Comparison of ENCODE assay signal across 10 cellular contexts in genomic region chr7:129435414-129435829, GRCh38. TPM values are rescaled to one million over a fixed set of nuclear protein-coding genes. Genes with fewer than 3 reads are reported as not detected.
A peak's percentile ranks its signal among the peaks of the same experiment; 100 is the strongest.
DNase-seq lines count a peak whose midpoint lies in the region; ATAC-seq and TF ChIP-seq lines count a peak whose summit lies in the region.
"Had no signal": no experiment of that assay in that cellular context is flagged by ENCODE, and none has a peak within 500 bp of the region (broad histone marks: within the 10 kb centered on the region; RNA-seq: fewer than 3 reads in every experiment).

No MANE protein-coding gene starts in this region.

- peak overlapping the region; percentile 90 for H3K4me2 ChIP-seq in MM.1S (ENCODE audit: low read depth, low read length)

- DNase-seq in CD8-positive, alpha-beta memory T cell: no peak
- DNase-seq in MM.1S: no peak
- DNase-seq in caudate nucleus (lab: John Stamatoyannopoulos, UW): no peak
- DNase-seq in naive B cell: no peak
- no peak for DNase-seq in NCI-H226
- DNase-seq in G401 (ENCODE audit: low spot score): no peak
- no peak for DNase-seq in EL
- no peak for DNase-seq in NCI-H1694 (lab: John Stamatoyannopoulos, UW)
- DNase-seq: NCI-H1930; stimulated activated CD4-positive, alpha-beta T cell treated with anti-CD3 and anti-CD28 coated beads, Interleukin-1b, Interleukin-23, amount 100 ng/mL, for 48 hours had no signal

- H3K9me2 ChIP-seq in MM.1S (replicated peaks; ENCODE audit: insufficient read depth, low read length): no peaks in the 10 kb centered on the region

- H3K9me3 ChIP-seq in CD8-positive, alpha-beta memory T cell (ENCODE audit: low read length): no peaks in the 10 kb centered on the region
- H3K9me3 ChIP-seq in MM.1S (replicated peaks; ENCODE audit: insufficient read depth, low read length): no peaks in the 10 kb centered on the region

- H3K27me3 ChIP-seq in CD8-positive, alpha-beta memory T cell (ENCODE audit: insufficient read depth, low read length, poor library complexity, severe bottlenecking): peaks cover 13% of the 10 kb centered on the region
- no peaks in the 10 kb centered on the region; the same call in 1 of the 2 replicates for H3K27me3 ChIP-seq in MM.1S (replicated peaks; ENCODE audit: insufficient read depth, low read length)

- H3K4me3 Mint-ChIP-seq in CD8-positive, alpha-beta memory T cell: peak overlapping the region; percentile 92 to 98 (median 94)
- H3K4me3 Mint-ChIP-seq in naive B cell: peak overlapping the region; percentile 81 to 97 (median 96)

- peaks cover 14 to 31% of the 10 kb centered on the region in 2 donors for H3K27me3 Mint-ChIP-seq in CD8-positive, alpha-beta memory T cell
- peaks cover 20 to 34% (median 34%) of the 10 kb centered on the region in 3 donors for H3K27me3 Mint-ChIP-seq in naive B cell

- peak overlapping the region; percentile 72 for H3K27ac ChIP-seq in CD8-positive, alpha-beta memory T cell (ENCODE audit: low read depth, low read length)
- H3K27ac ChIP-seq in MM.1S (ENCODE audit: low read length): no peak overlapping the region
- peak overlapping the region; percentile 58 for H3K27ac ChIP-seq in caudate nucleus (ENCODE audit: low read depth, low read length)

- H3K36me3 Mint-ChIP-seq in CD8-positive, alpha-beta memory T cell: peaks cover 0 to 4% (median 0%) of the 10 kb centered on the region in 3 donors
- H3K36me3 Mint-ChIP-seq in naive B cell: no peaks in the 10 kb centered on the region

- H3K4me1 ChIP-seq in CD8-positive, alpha-beta memory T cell (ENCODE audit: insufficient read depth, low read length): peaks cover 15% of the 10 kb centered on the region
- peaks cover 9% of the 10 kb centered on the region for H3K4me1 ChIP-seq in MM.1S (ENCODE audit: low read length)

- no peaks in the 10 kb centered on the region for H3K9me3 Mint-ChIP-seq in CD8-positive, alpha-beta memory T cell
- H3K9me3 Mint-ChIP-seq in naive B cell: no peaks in the 10 kb centered on the region

- peak overlapping the region in 3 of 8 donors; percentile 3 to 69 (median 61) for H3K27ac Mint-ChIP-seq in CD8-positive, alpha-beta memory T cell
- H3K27ac Mint-ChIP-seq in naive B cell: peak overlapping the region in 3 of 6 donors; percentile 18 to 53 (median 24)

- no peaks in the 10 kb centered on the region; the same call in 1 of the 2 replicates for H4K20me1 ChIP-seq in MM.1S (ENCODE audit: insufficient read depth, low read length)

- H2AFZ ChIP-seq in MM.1S (ENCODE audit: low read length): peak overlapping the region; percentile 96; the same call in 1 of the 2 replicates

- H3K79me2 ChIP-seq in MM.1S (ENCODE audit: low read length): 0 out of 2 replicates have a peak, but pooled peaks cover 6% of the 10 kb centered on the region

- TF ChIP-seq CTCF in MM.1S (IDR thresholded peaks at IDR 0.05; ENCODE audit: low read length): no peak

- H3F3A ChIP-seq in MM.1S (ENCODE audit: insufficient read depth, low read length): no peaks in the 10 kb centered on the region

- H3K36me3 ChIP-seq in CD8-positive, alpha-beta memory T cell (ENCODE audit: insufficient read depth, low read length): no peaks in the 10 kb centered on the region
- no peaks in the 10 kb centered on the region for H3K36me3 ChIP-seq in MM.1S (replicated peaks; ENCODE audit: insufficient read depth, low read length)

- peak overlapping the region; percentile 69 for H3K4me3 ChIP-seq in CD8-positive, alpha-beta memory T cell (ENCODE audit: low read length)
- peak overlapping the region; percentile 86 for H3K4me3 ChIP-seq in MM.1S (ENCODE audit: low read length)

- H3K4me1 Mint-ChIP-seq in CD8-positive, alpha-beta memory T cell: peaks cover 18 to 19% (median 18%) of the 10 kb centered on the region in 3 donors
- peaks cover 19 to 22% (median 21%) of the 10 kb centered on the region in 3 donors for H3K4me1 Mint-ChIP-seq in naive B cell

- no peak for ATAC-seq in naive B cell (ENCODE audit: low read depth in 2 of 2)

- in situ Hi-C loops in G401 (cut with HindIII; ENCODE audit: low sequenced_read_pairs): no loop called here

- H3K9ac ChIP-seq in MM.1S (ENCODE audit: low read length): peak overlapping the region; percentile 69; the same call in 1 of the 2 replicates

- POLR2A ChIA-PET in CD8-positive, alpha-beta memory T cell (lab: Charles Lee): interaction anchor here (1.3 kb wide), 1 partner anchor 210 kb away, joined by 3 read pairs; the partner anchor contains the start of gene AHCYL2

- CTCF ChIA-PET in CD8-positive, alpha-beta memory T cell (lab: Charles Lee): no interaction called here

RNA-seq across cellular contexts. Expression of gene STRIP2, which starts 1.2 kb away (rescaled TPM):
- total RNA-seq in CD8-positive, alpha-beta memory T cell: 10 to 100 TPM; 21.0 to 25.0 TPM
- not detected for polyA plus RNA-seq in CD8-positive, alpha-beta memory T cell
- polyA plus RNA-seq in naive B cell (ENCODE audit: low read depth in 6 of 6): not detected
- total RNA-seq in G401 (2014; rRNA removed; shearing (Covaris generic)): 22.8 and 24.8 TPM in 2 replicates
